6 cellular contexts compared by ENCODE assay signal in genomic region chr12:56266068-56266633, GRCh38. TPM values are rescaled to one million over a fixed set of nuclear protein-coding genes. Genes with fewer than 3 reads are reported as not detected.
A peak's percentile ranks its signal among the peaks of the same experiment; 100 is the strongest.
DNase-seq lines count a peak whose midpoint lies in the region; ATAC-seq and TF ChIP-seq lines count a peak whose summit lies in the region.
"Not testable (repeated sequence)": the region's sequence is repeated elsewhere in the genome, so short reads cannot be mapped to it uniquely, and the experiment has no call there.

No MANE protein-coding gene starts in this region.

- not testable (repeated sequence) for H3K9me3 Mint-ChIP-seq in T-helper 1 cell treated with Interleukin-12 subunit alpha and Interleukin-12 subunit beta and Interleukin-4 antibody, amounts not matched to agents 30 μg/mL and 1 μg/mL, for 36 hours; MCF 10A (ENCODE audit: unreplicated experiment)

- not testable (repeated sequence) for ATAC-seq in right cardiac atrium

- not testable (repeated sequence) for TF ChIP-seq RAD21 in neural cell (conservative IDR thresholded peaks at IDR 0.05)

- CTCF ChIA-PET in MCF 10A (lab: Yijun Ruan, JAX): interaction anchor here (0.5 to 1.8 kb wide), 10 partner anchors 8 to 198 kb away, joined by 3 to 12 read pairs (median 4); partner anchors contain the start of genes ANKRD52 and IL23A

- H3K27ac Mint-ChIP-seq in T-helper 1 cell treated with Interleukin-12 subunit alpha and Interleukin-12 subunit beta and Interleukin-4 antibody, amounts not matched to agents 30 μg/mL and 1 μg/mL, for 36 hours: peak overlapping the region; percentile 88
- H3K27ac Mint-ChIP-seq in MCF 10A (ENCODE audit: low read depth, unreplicated experiment): peak overlapping the region; percentile 51

- POLR2A ChIA-PET in MCF 10A (lab: Yijun Ruan, JAX): interaction anchor here (0.6 to 2.2 kb wide), 16 partner anchors 8 to 411 kb away, joined by 3 to 10 read pairs (median 4); partner anchors contain the start of genes ANKRD52, CNPY2, ESYT1 and PAN2

- DNase-seq in GM23248; MCF 10A (ENCODE audit: unreplicated experiment); right cardiac atrium; tibial artery: not testable (repeated sequence)

- H3K27me3 ChIP-seq in GM23248 (replicated peaks; ENCODE audit: insufficient read depth); right cardiac atrium (ENCODE audit: control insufficient read depth, insufficient read depth); neural cell (ENCODE audit: insufficient read depth, low read depth, low read length); tibial artery: not testable (repeated sequence)

- not testable (repeated sequence) for H3K9me3 ChIP-seq in GM23248 (ENCODE audit: low read depth); right cardiac atrium (ENCODE audit: control insufficient read depth, low read length); neural cell (ENCODE audit: low read length); tibial artery

- H3K27ac ChIP-seq in GM23248 (peak overlapping the region; percentile 83), right cardiac atrium (ENCODE audit: low read length) (peak overlapping the region; percentile 97), neural cell (ENCODE audit: low read length) (peak overlapping the region; percentile 80), tibial artery (peak overlapping the region; percentile 83 to 92)

- H3K4me1 ChIP-seq in GM23248 (ENCODE audit: insufficient read depth): peaks cover 10% of the 10 kb centered on the region
- not testable (repeated sequence) for H3K4me1 ChIP-seq in right cardiac atrium (ENCODE audit: control insufficient read depth, insufficient read depth, low read length)
- H3K4me1 ChIP-seq in tibial artery: peaks cover 0 to 27% (median 14%) of the 10 kb centered on the region in 4 donors

- H3K79me2 ChIP-seq in GM23248 (ENCODE audit: insufficient read depth); neural cell (replicated peaks; ENCODE audit: insufficient read depth, low read length): not testable (repeated sequence)

- H3K9me2 ChIP-seq in GM23248 (ENCODE audit: insufficient read depth); neural cell (ENCODE audit: insufficient read depth, low read length): not testable (repeated sequence)

- H3K9ac ChIP-seq in GM23248 (peak overlapping the region; percentile 85), neural cell (ENCODE audit: low read length) (peak overlapping the region; percentile 80)

- peak overlapping the region; percentile 95 for H3K4me3 Mint-ChIP-seq in T-helper 1 cell treated with Interleukin-12 subunit alpha and Interleukin-12 subunit beta and Interleukin-4 antibody, amounts not matched to agents 30 μg/mL and 1 μg/mL, for 36 hours
- peak overlapping the region; percentile 89 for H3K4me3 Mint-ChIP-seq in MCF 10A (ENCODE audit: unreplicated experiment)

- H3K4me3 ChIP-seq in GM23248: peak overlapping the region; percentile 86
- H3K4me3 ChIP-seq in right cardiac atrium (ENCODE audit: low read length): peak overlapping the region; percentile 51
- peak overlapping the region; percentile 83 for H3K4me3 ChIP-seq in neural cell (ENCODE audit: low read length)
- H3K4me3 ChIP-seq in tibial artery: peak overlapping the region; percentile 59 to 73

- not testable (repeated sequence) for TF ChIP-seq EP300 in neural cell (conservative IDR thresholded peaks at IDR 0.05; ENCODE audit: poor library complexity, severe bottlenecking)

- peaks cover 17% of the 10 kb centered on the region for H3K4me1 Mint-ChIP-seq in T-helper 1 cell treated with Interleukin-12 subunit alpha and Interleukin-12 subunit beta and Interleukin-4 antibody, amounts not matched to agents 30 μg/mL and 1 μg/mL, for 36 hours (ENCODE audit: low read depth)
- H3K4me1 Mint-ChIP-seq in MCF 10A (ENCODE audit: insufficient read depth, unreplicated experiment): peaks cover 16% of the 10 kb centered on the region

- BruUV-seq in MCF 10A (replicated peaks; lab: Mats Ljungman, UMichigan): not testable (repeated sequence)

- intact Hi-C loops in MCF 10A (cut with micrococcal nuclease): loop anchor here (1.0 kb wide), 1 partner anchor 198 kb away; no protein-coding TSS in a partner anchor
- intact Hi-C loops in right cardiac atrium (cut with DNase I); tibial artery (cut with DNase I; ENCODE audit: low total_unique reads): not testable (repeated sequence)

- not testable (repeated sequence) for TF ChIP-seq CTCF in MCF 10A (IDR thresholded peaks at IDR 0.05; ENCODE audit: unreplicated experiment); neural cell (IDR thresholded peaks at IDR 0.05; ENCODE audit: poor library complexity, severe bottlenecking); tibial artery (IDR thresholded peaks at IDR 0.05)

- in situ Hi-C loops in GM23248 (cut with MboI): not testable (repeated sequence)

- H3F3A ChIP-seq in GM23248 (ENCODE audit: insufficient read depth): peaks cover 36% of the 10 kb centered on the region
- H3F3A ChIP-seq in neural cell (ENCODE audit: insufficient read depth, low read length, poor library complexity, severe bottlenecking): not testable (repeated sequence)

- H4K20me1 ChIP-seq in GM23248 (ENCODE audit: insufficient read depth); neural cell (ENCODE audit: insufficient read depth): not testable (repeated sequence)

- H3K4me2 ChIP-seq in GM23248 (ENCODE audit: unreplicated experiment) (peak overlapping the region; percentile 82), neural cell (ENCODE audit: low read length) (peak overlapping the region; percentile 63)

- not testable (repeated sequence) for H3K36me3 ChIP-seq in GM23248 (ENCODE audit: low read depth); neural cell (ENCODE audit: insufficient read depth, low read length)
- peaks cover 0 to 18% (median 0%) of the 10 kb centered on the region in 3 donors for H3K36me3 ChIP-seq in tibial artery

- peak overlapping the region; percentile 90 for H2AFZ ChIP-seq in GM23248
- H2AFZ ChIP-seq in neural cell (ENCODE audit: low read depth, low read length): peak overlapping the region; percentile 89

- 50 to 51% methylated on average over 13 of the region's 13 CpGs for WGBS in GM23248 (ENCODE audit: low coverage in 1 of 2, low lambda C conversion rate in 2 of 2, missing lambda C conversion rate in 2 of 2), 2 experiments
- WGBS in right cardiac atrium: 67% methylated on average over 13 of the region's 13 CpGs

- not testable (repeated sequence) for H3K27me3 Mint-ChIP-seq in T-helper 1 cell treated with Interleukin-12 subunit alpha and Interleukin-12 subunit beta and Interleukin-4 antibody, amounts not matched to agents 30 μg/mL and 1 μg/mL, for 36 hours (ENCODE audit: low read depth); MCF 10A (ENCODE audit: insufficient read depth, unreplicated experiment)

- H3K36me3 Mint-ChIP-seq in T-helper 1 cell treated with Interleukin-12 subunit alpha and Interleukin-12 subunit beta and Interleukin-4 antibody, amounts not matched to agents 30 μg/mL and 1 μg/mL, for 36 hours (ENCODE audit: low read depth): peaks cover 17% of the 10 kb centered on the region
- H3K36me3 Mint-ChIP-seq in MCF 10A (ENCODE audit: insufficient read depth, unreplicated experiment): peaks cover 13% of the 10 kb centered on the region

RNA-seq across cellular contexts. Expression of gene COQ10A, which starts 0.6 kb away (rescaled TPM):
- 8.2 and 10.3 TPM in 2 replicates for total RNA-seq in GM23248 (2014; rRNA removed; shearing (Covaris generic))
- polyA plus RNA-seq in GM23248 (2016; fragmentation: Nextera tagmentation; extraction: Ambion mirVana) (9.6 and 9.8 TPM in 2 replicates), right cardiac atrium (159 TPM), neural cell (56.5 and 62.4 TPM in 2 replicates)
- total RNA-seq in MCF 10A (2022) (3.6 and 3.8 TPM in 2 replicates), right cardiac atrium (100 to 1,000 TPM in 3 of 4 donors, 10 to 100 TPM in 1; 98.5 to 166 (median 117) TPM)
- 22.2 TPM in 2 replicates for polyA minus RNA-seq in neural cell

RNA-seq across cellular contexts. Expression of gene ANKRD52, which starts 8.0 kb away (rescaled TPM):
- total RNA-seq in GM23248 (2014; rRNA removed; shearing (Covaris generic)): 24.5 and 26.9 TPM in 2 replicates
- 61.5 and 61.7 TPM in 2 replicates for polyA plus RNA-seq in GM23248 (2016; fragmentation: Nextera tagmentation; extraction: Ambion mirVana)
- 46.3 and 73.8 TPM in 2 replicates for total RNA-seq in MCF 10A (2022)
- total RNA-seq in right cardiac atrium: 10 to 100 TPM; 22.8 to 30.7 (median 25.6) TPM
- 13.4 TPM for polyA plus RNA-seq in right cardiac atrium
- 7.3 and 8.3 TPM in 2 replicates for polyA plus RNA-seq in neural cell
- polyA minus RNA-seq in neural cell: 12.2 and 17.2 TPM in 2 replicates

RNA-seq across cellular contexts. Expression of gene CS, which starts 34.0 kb away (rescaled TPM):
- total RNA-seq in GM23248 (2014; rRNA removed; shearing (Covaris generic)): 67.2 and 74.7 TPM in 2 replicates
- 76.2 and 77.8 TPM in 2 replicates for polyA plus RNA-seq in GM23248 (2016; fragmentation: Nextera tagmentation; extraction: Ambion mirVana)
- total RNA-seq in MCF 10A (2022): 213 and 257 TPM in 2 replicates
- total RNA-seq in right cardiac atrium: 100 to 1,000 TPM; 454 to 594 (median 571) TPM
- 250 TPM for polyA plus RNA-seq in right cardiac atrium
- 65.7 and 101 TPM in 2 replicates for polyA plus RNA-seq in neural cell
- polyA minus RNA-seq in neural cell: 88.1 and 99.0 TPM in 2 replicates

RNA-seq across cellular contexts. Expression of gene SLC39A5, which starts 36.3 kb away (rescaled TPM):
- total RNA-seq in GM23248 (2014; rRNA removed; shearing (Covaris generic)): not detected in 2 replicates
- polyA plus RNA-seq in GM23248 (2016; fragmentation: Nextera tagmentation; extraction: Ambion mirVana) (not detected in 2 replicates), right cardiac atrium (0.18 TPM), neural cell (0.33 TPM in 1 of 2 replicates, not detected in the other)
- total RNA-seq in MCF 10A (2022) (not detected in 2 replicates), right cardiac atrium (under 1 TPM in 1 of 4 donors, not detected in 3; 0.49 TPM)
- polyA minus RNA-seq in neural cell: not detected in 2 replicates

RNA-seq across cellular contexts. Expression of gene NABP2, which starts 42.0 kb away (rescaled TPM):
- 29.9 and 42.1 TPM in 2 replicates for total RNA-seq in GM23248 (2014; rRNA removed; shearing (Covaris generic))
- polyA plus RNA-seq in GM23248 (2016; fragmentation: Nextera tagmentation; extraction: Ambion mirVana) (40.1 and 40.4 TPM in 2 replicates), right cardiac atrium (19.1 TPM), neural cell (54.3 and 79.1 TPM in 2 replicates)
- total RNA-seq in MCF 10A (2022) (53.3 and 56.2 TPM in 2 replicates), right cardiac atrium (10 to 100 TPM; 20.2 to 26.0 (median 24.4) TPM)
- 25.8 and 25.9 TPM in 2 replicates for polyA minus RNA-seq in neural cell
